Comparison of ENCODE assay signal across 1 cellular context in the genomic region with DNA sequence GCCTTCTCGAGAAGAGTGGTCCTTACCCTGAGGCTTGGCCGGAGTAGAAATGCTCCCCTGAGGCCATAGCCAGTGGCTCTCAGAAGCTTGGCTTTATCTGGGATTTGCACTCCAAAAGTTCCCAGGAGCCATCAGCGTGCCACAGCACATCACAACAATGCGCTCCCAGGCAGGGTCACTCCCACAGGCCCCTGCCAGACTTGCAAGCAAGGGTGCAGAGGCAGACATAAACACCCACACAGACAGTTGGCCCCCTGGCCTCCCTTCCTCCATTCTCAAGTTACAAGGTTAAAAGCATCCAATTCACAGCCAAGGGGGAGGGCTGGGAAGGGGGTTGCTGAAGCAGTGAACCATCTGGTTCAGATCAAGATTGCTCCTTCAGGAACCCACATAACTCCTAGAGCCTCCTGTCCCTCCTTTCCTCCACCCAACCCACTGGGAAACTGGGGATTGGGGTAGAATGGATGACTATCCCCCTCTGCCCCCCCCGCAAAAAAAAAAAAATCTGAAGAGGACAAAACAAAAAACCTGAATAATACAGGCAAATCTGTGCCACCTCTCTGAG.
TF ChIP-seq lines count a peak whose summit lies in the region.

No MANE protein-coding gene starts in this region.

TF ChIP-seq in GM12878, 131 proteins besides CTCF, POLR2A, EP300 and RAD21:
- TF ChIP-seq, protein P1, sequence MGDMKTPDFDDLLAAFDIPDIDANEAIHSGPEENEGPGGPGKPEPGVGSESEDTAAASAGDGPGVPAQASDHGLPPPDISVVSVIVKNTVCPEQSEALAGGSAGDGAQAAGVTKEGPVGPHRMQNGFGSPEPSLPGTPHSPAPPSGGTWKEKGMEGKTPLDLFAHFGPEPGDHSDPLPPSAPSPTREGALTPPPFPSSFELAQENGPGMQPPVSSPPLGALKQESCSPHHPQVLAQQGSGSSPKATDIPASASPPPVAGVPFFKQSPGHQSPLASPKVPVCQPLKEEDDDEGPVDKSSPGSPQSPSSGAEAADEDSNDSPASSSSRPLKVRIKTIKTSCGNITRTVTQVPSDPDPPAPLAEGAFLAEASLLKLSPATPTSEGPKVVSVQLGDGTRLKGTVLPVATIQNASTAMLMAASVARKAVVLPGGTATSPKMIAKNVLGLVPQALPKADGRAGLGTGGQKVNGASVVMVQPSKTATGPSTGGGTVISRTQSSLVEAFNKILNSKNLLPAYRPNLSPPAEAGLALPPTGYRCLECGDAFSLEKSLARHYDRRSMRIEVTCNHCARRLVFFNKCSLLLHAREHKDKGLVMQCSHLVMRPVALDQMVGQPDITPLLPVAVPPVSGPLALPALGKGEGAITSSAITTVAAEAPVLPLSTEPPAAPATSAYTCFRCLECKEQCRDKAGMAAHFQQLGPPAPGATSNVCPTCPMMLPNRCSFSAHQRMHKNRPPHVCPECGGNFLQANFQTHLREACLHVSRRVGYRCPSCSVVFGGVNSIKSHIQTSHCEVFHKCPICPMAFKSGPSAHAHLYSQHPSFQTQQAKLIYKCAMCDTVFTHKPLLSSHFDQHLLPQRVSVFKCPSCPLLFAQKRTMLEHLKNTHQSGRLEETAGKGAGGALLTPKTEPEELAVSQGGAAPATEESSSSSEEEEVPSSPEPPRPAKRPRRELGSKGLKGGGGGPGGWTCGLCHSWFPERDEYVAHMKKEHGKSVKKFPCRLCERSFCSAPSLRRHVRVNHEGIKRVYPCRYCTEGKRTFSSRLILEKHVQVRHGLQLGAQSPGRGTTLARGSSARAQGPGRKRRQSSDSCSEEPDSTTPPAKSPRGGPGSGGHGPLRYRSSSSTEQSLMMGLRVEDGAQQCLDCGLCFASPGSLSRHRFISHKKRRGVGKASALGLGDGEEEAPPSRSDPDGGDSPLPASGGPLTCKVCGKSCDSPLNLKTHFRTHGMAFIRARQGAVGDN (IDR thresholded peaks at IDR 0.05): 0 out of 2 replicates have a peak, but pooled peaks have one; percentile 16
- TF ChIP-seq, protein P2, sequence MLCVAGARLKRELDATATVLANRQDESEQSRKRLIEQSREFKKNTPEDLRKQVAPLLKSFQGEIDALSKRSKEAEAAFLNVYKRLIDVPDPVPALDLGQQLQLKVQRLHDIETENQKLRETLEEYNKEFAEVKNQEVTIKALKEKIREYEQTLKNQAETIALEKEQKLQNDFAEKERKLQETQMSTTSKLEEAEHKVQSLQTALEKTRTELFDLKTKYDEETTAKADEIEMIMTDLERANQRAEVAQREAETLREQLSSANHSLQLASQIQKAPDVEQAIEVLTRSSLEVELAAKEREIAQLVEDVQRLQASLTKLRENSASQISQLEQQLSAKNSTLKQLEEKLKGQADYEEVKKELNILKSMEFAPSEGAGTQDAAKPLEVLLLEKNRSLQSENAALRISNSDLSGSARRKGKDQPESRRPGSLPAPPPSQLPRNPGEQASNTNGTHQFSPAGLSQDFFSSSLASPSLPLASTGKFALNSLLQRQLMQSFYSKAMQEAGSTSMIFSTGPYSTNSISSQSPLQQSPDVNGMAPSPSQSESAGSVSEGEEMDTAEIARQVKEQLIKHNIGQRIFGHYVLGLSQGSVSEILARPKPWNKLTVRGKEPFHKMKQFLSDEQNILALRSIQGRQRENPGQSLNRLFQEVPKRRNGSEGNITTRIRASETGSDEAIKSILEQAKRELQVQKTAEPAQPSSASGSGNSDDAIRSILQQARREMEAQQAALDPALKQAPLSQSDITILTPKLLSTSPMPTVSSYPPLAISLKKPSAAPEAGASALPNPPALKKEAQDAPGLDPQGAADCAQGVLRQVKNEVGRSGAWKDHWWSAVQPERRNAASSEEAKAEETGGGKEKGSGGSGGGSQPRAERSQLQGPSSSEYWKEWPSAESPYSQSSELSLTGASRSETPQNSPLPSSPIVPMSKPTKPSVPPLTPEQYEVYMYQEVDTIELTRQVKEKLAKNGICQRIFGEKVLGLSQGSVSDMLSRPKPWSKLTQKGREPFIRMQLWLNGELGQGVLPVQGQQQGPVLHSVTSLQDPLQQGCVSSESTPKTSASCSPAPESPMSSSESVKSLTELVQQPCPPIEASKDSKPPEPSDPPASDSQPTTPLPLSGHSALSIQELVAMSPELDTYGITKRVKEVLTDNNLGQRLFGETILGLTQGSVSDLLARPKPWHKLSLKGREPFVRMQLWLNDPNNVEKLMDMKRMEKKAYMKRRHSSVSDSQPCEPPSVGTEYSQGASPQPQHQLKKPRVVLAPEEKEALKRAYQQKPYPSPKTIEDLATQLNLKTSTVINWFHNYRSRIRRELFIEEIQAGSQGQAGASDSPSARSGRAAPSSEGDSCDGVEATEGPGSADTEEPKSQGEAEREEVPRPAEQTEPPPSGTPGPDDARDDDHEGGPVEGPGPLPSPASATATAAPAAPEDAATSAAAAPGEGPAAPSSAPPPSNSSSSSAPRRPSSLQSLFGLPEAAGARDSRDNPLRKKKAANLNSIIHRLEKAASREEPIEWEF (IDR thresholded peaks at IDR 0.05; ENCODE audit: insufficient replicate concordance, low read depth, low read length): no peak
- TF ChIP-seq BRCA1 (IDR thresholded peaks at IDR 0.05; ENCODE audit: low read depth, low read length): no peak
- 0 out of 2 replicates have a peak, but pooled peaks have one; percentile 74 for TF ChIP-seq SIN3A (IDR thresholded peaks at IDR 0.05; ENCODE audit: low read depth, low read length)
- no peak for TF ChIP-seq RB1 (IDR thresholded peaks at IDR 0.05; ENCODE audit: borderline replicate concordance)
- peak; percentile 41 for TF ChIP-seq MEF2B (IDR thresholded peaks at IDR 0.05; ENCODE audit: partially characterized antibody, poor library complexity, severe bottlenecking)
- TF ChIP-seq, protein P3, sequence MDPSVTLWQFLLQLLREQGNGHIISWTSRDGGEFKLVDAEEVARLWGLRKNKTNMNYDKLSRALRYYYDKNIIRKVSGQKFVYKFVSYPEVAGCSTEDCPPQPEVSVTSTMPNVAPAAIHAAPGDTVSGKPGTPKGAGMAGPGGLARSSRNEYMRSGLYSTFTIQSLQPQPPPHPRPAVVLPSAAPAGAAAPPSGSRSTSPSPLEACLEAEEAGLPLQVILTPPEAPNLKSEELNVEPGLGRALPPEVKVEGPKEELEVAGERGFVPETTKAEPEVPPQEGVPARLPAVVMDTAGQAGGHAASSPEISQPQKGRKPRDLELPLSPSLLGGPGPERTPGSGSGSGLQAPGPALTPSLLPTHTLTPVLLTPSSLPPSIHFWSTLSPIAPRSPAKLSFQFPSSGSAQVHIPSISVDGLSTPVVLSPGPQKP (IDR thresholded peaks at IDR 0.05; ENCODE audit: low read depth, low read length): 0 out of 2 replicates have a peak, but pooled peaks have one; percentile 13
- peak; percentile 30 for TF ChIP-seq DPF2 (IDR thresholded peaks at IDR 0.05)
- 0 out of 2 replicates have a peak, but pooled peaks have one; percentile 13 for TF ChIP-seq YY1 (IDR thresholded peaks at IDR 0.05; ENCODE audit: low read depth, low read length)
- peak in 1 of 2 experiments; percentile 37; a peak in 1 of 3 replicates for TF ChIP-seq EGR1 (IDR thresholded peaks at IDR 0.05; ENCODE audit: borderline replicate concordance in 1 of 2, low read depth in 2 of 2, low read length in 2 of 2)
- peak; percentile 32; the same call in 1 of the 2 replicates for TF ChIP-seq NR2F1 (conservative IDR thresholded peaks at IDR 0.05)
- 0 out of 2 replicates have a peak, but pooled peaks have one; percentile 36 for TF ChIP-seq LARP7 (IDR thresholded peaks at IDR 0.05)
- TF ChIP-seq IKZF1 (conservative IDR thresholded peaks at IDR 0.05): peak; percentile 54
